In genomic region chr5:177455036-177455660, GRCh38 we compare ENCODE assay signal across 1 cellular context.
TF ChIP-seq lines count a peak whose summit lies in the region.

No MANE protein-coding gene starts in this region.

TF ChIP-seq in HepG2, 621 proteins besides CTCF, POLR2A, EP300 and RAD21 (continued from another document and continues in another):
- TF ChIP-seq GLMP (CRISPR knock-in tag; IDR thresholded peaks at IDR 0.05; ENCODE audit: borderline replicate concordance) (no peak), GABPA (IDR thresholded peaks at IDR 0.05; ENCODE audit: low read depth, low read length) (no peak), GABPA (CRISPR knock-in tag; IDR thresholded peaks at IDR 0.05; ENCODE audit: low read depth) (peak; percentile 87), NFE2 (CRISPR knock-in tag; IDR thresholded peaks at IDR 0.05) (no peak), ZNF274 (CRISPR knock-in tag; IDR thresholded peaks at IDR 0.05) (peak; percentile 62; the same call in 1 of the 2 replicates), KIAA2018 (CRISPR knock-in tag; IDR thresholded peaks at IDR 0.05; ENCODE audit: borderline replicate concordance) (no peak), GFI1 (CRISPR knock-in tag; IDR thresholded peaks at IDR 0.05; ENCODE audit: borderline replicate concordance) (no peak), ZNF468 (CRISPR knock-in tag; IDR thresholded peaks at IDR 0.05) (no peak; the same call in 1 of the 2 replicates), HOXA5 (CRISPR knock-in tag; IDR thresholded peaks at IDR 0.05) (no peak), NPAS2 (CRISPR knock-in tag; IDR thresholded peaks at IDR 0.05; ENCODE audit: borderline replicate concordance) (no peak), POGK (CRISPR knock-in tag; conservative IDR thresholded peaks at IDR 0.05) (peak; percentile 97), FIP1L1 (IDR thresholded peaks at IDR 0.05; ENCODE audit: borderline replicate concordance, insufficient read depth, low read depth, low read length) (0 out of 2 replicates have a peak, but pooled peaks have one; percentile 29), ZNF280B (CRISPR knock-in tag; IDR thresholded peaks at IDR 0.05; ENCODE audit: borderline replicate concordance) (no peak), TOE1 (CRISPR knock-in tag; IDR thresholded peaks at IDR 0.05) (no peak), RCOR2 (CRISPR knock-in tag; IDR thresholded peaks at IDR 0.05) (peak; percentile 43; the same call in 1 of the 2 replicates), SP2 (CRISPR knock-in tag; IDR thresholded peaks at IDR 0.05) (peak; percentile 73), ZNF75D (CRISPR knock-in tag; IDR thresholded peaks at IDR 0.05; ENCODE audit: borderline replicate concordance) (no peak), EEA1 (CRISPR knock-in tag; IDR thresholded peaks at IDR 0.05; ENCODE audit: borderline replicate concordance) (no peak; the same call in 1 of the 2 replicates), ZNF281 (CRISPR knock-in tag; IDR thresholded peaks at IDR 0.05; ENCODE audit: borderline replicate concordance) (no peak), PRDM4 (CRISPR knock-in tag; IDR thresholded peaks at IDR 0.05; ENCODE audit: borderline replicate concordance) (no peak), ZKSCAN8 (CRISPR knock-in tag; IDR thresholded peaks at IDR 0.05; ENCODE audit: borderline replicate concordance) (no peak), ZSCAN25 (CRISPR knock-in tag; IDR thresholded peaks at IDR 0.05) (peak; percentile 49; the same call in 1 of the 2 replicates), SSRP1 (CRISPR knock-in tag; IDR thresholded peaks at IDR 0.05) (no peak), MAFG (CRISPR knock-in tag; IDR thresholded peaks at IDR 0.05) (no peak), SMAD9 (CRISPR knock-in tag; IDR thresholded peaks at IDR 0.05) (no peak), KAT2B (IDR thresholded peaks at IDR 0.05; ENCODE audit: borderline replicate concordance, low read depth, low read length) (no peak), FOXP4 (CRISPR knock-in tag; IDR thresholded peaks at IDR 0.05) (no peak), ZNF33B (CRISPR knock-in tag; IDR thresholded peaks at IDR 0.05) (0 out of 2 replicates have a peak, but pooled peaks have one; percentile 72), ZNF253 (CRISPR knock-in tag; IDR thresholded peaks at IDR 0.05; ENCODE audit: borderline replicate concordance) (peak; percentile 41; the same call in 1 of the 2 replicates), ZNF296 (CRISPR knock-in tag; conservative IDR thresholded peaks at IDR 0.05) (0 out of 2 replicates have a peak, but pooled peaks have one; percentile 20), ZNF101 (CRISPR knock-in tag; IDR thresholded peaks at IDR 0.05; ENCODE audit: borderline replicate concordance, low read depth) (peak; percentile 93), SMARCC2 (IDR thresholded peaks at IDR 0.05) (no peak), BCLAF1 (IDR thresholded peaks at IDR 0.05) (no peak), SOX13 (IDR thresholded peaks at IDR 0.05) (peak; percentile 20; the same call in 1 of the 2 replicates), SOX13 (CRISPR knock-in tag; conservative IDR thresholded peaks at IDR 0.05 in 1 of 2, IDR thresholded peaks at IDR 0.05 in 1 of 2) (peak in 1 of 2 experiments; percentile 41; a peak in 1 of 4 replicates)
